Comparison of ENCODE assay signal across 14 cellular contexts in the genomic region with DNA sequence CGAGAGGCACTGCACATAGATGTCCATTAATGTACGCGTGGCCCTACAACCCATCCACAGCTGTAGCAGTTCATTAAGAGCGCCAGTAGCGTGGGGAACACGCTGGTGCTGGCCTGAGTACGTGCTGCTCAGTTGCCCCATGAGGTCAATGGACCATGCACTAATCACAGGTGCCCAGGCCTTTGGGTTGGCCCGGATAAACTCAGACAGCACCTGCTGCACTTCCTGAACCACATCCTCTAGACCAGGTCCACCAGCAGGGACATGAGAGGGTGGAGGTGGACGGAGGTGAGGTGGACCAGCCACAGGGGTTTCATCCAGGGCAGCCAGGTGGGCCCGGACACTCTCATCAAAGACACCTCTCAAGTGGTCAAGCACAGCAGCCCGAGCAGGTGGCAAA. TPM values are rescaled to one million over a fixed set of nuclear protein-coding genes. Genes with fewer than 3 reads are reported as not detected.
DNase-seq lines count a peak whose midpoint lies in the region; ATAC-seq and TF ChIP-seq lines count a peak whose summit lies in the region.
"Had no signal": no experiment of that assay in that cellular context is flagged by ENCODE, and none has a peak within 500 bp of the region (broad histone marks: within the 10 kb centered on the region; RNA-seq: fewer than 3 reads in every experiment).

No MANE protein-coding gene starts in this region.

- H3K4me1 Mint-ChIP-seq in natural killer cell, result peaks cover 23 to 29% of the 10 kb centered on the region in 2 donors
- H3K4me1 Mint-ChIP-seq in natural killer cell treated with Interleukin-12 subunit alpha and Interleukin-12 subunit beta and Interleukin-15 and Interleukin-18, amount 100 ng/mL, for 72 hours (ENCODE audit: low read depth in 2 of 2), result peaks cover 30 to 36% of the 10 kb centered on the region in 2 donors
- peaks cover 32% of the 10 kb centered on the region for H3K4me1 Mint-ChIP-seq in neural crest cell

- ATAC-seq in natural killer cell (no peak), HG03025 (IDR thresholded peaks at IDR 0.05; ENCODE audit: low FRiP score, unreplicated experiment) (no peak)
- ATAC-seq in natural killer cell treated with Interleukin-12 subunit alpha and Interleukin-12 subunit beta and Interleukin-15 and Interleukin-18, amount 100 ng/mL, for 72 hours, result no peak
- ATAC-seq: CD8-positive, alpha-beta T cell had no signal

- intact Hi-C loops in natural killer cell (cut with micrococcal nuclease), result no loop called here

- H3K27me3 Mint-ChIP-seq in natural killer cell (ENCODE audit: low read depth in 2 of 2) (peaks cover 0 to 3% of the 10 kb centered on the region in 2 donors), neural crest cell (ENCODE audit: low read depth) (peaks cover 3% of the 10 kb centered on the region)
- H3K27me3 Mint-ChIP-seq in natural killer cell treated with Interleukin-12 subunit alpha and Interleukin-12 subunit beta and Interleukin-15 and Interleukin-18, amount 100 ng/mL, for 72 hours, result no peaks in the 10 kb centered on the region
- H3K27me3 Mint-ChIP-seq: B cell had no signal

- H3K4me3 Mint-ChIP-seq in natural killer cell (peak overlapping the region; percentile 25), neural crest cell (peak overlapping the region; percentile 51)
- no peak overlapping the region for H3K4me3 Mint-ChIP-seq in natural killer cell treated with Interleukin-12 subunit alpha and Interleukin-12 subunit beta and Interleukin-15 and Interleukin-18, amount 100 ng/mL, for 72 hours
- H3K4me3 Mint-ChIP-seq: B cell; CD8-positive, alpha-beta T cell; HFFc6 had no signal

- H3K27ac Mint-ChIP-seq in natural killer cell (no peak overlapping the region), neural crest cell (ENCODE audit: unreplicated experiment) (no peak overlapping the region)
- no peak overlapping the region for H3K27ac Mint-ChIP-seq in natural killer cell treated with Interleukin-12 subunit alpha and Interleukin-12 subunit beta and Interleukin-15 and Interleukin-18, amount 100 ng/mL, for 72 hours
- H3K27ac Mint-ChIP-seq: CD8-positive, alpha-beta T cell; HFFc6 had no signal

- DNase-seq in natural killer cell (no peak), NAMALWA (ENCODE audit: low spot score) (peak; percentile 39), neural crest cell (ENCODE audit: low read depth, low spot score) (no peak), LoVo (ENCODE audit: low spot score) (no peak)
- no peak for DNase-seq in natural killer cell treated with Interleukin-12 subunit alpha and Interleukin-12 subunit beta and Interleukin-15 and Interleukin-18, amount 100 ng/mL, for 72 hours (ENCODE audit: low spot score)
- no peak for DNase-seq in stimulated activated CD4-positive, alpha-beta T cell treated with anti-CD3 and anti-CD28 coated beads, Interleukin-15, amount 100 ng/mL, for 24 hours
- DNase-seq: CD8-positive, alpha-beta T cell; COR-L47; DND-41; GDM1; HCEC 1CT; HFFc6 had no signal

- H3K36me3 Mint-ChIP-seq in natural killer cell (no peaks in the 10 kb centered on the region), neural crest cell (ENCODE audit: low read depth) (peaks cover 2% of the 10 kb centered on the region)
- H3K36me3 Mint-ChIP-seq in natural killer cell treated with Interleukin-12 subunit alpha and Interleukin-12 subunit beta and Interleukin-15 and Interleukin-18, amount 100 ng/mL, for 72 hours, result peaks cover 5% of the 10 kb centered on the region

- TF ChIP-seq CTCF in natural killer cell (IDR thresholded peaks at IDR 0.05) (no peak), neural crest cell (conservative IDR thresholded peaks at IDR 0.05) (no peak)

- H3K9me3 Mint-ChIP-seq in natural killer cell (no peaks in the 10 kb centered on the region), neural crest cell (no peaks in the 10 kb centered on the region)
- H3K9me3 Mint-ChIP-seq in natural killer cell treated with Interleukin-12 subunit alpha and Interleukin-12 subunit beta and Interleukin-15 and Interleukin-18, amount 100 ng/mL, for 72 hours, result no peaks in the 10 kb centered on the region
- H3K9me3 Mint-ChIP-seq: CD8-positive, alpha-beta T cell; HFFc6 had no signal

RNA-seq across cellular contexts. Expression of a gene that starts 3.1 kb away (rescaled TPM):
- total RNA-seq in natural killer cell (100 to 1,000 TPM; 236 to 275 (median 246) TPM), neural crest cell (346 and 366 TPM in 2 replicates)
- total RNA-seq in natural killer cell treated with Interleukin-12 subunit alpha and Interleukin-12 subunit beta and Interleukin-15 and Interleukin-18, amount 100 ng/mL, for 72 hours, result 100 to 1,000 TPM; 269 to 297 TPM

RNA-seq across cellular contexts. Expression of a gene that starts 3.6 kb away (rescaled TPM):
- 10 to 100 TPM; 13.9 to 20.3 (median 14.6) TPM for total RNA-seq in natural killer cell
- total RNA-seq in natural killer cell treated with Interleukin-12 subunit alpha and Interleukin-12 subunit beta and Interleukin-15 and Interleukin-18, amount 100 ng/mL, for 72 hours, result 10 to 100 TPM; 33.2 to 42.3 TPM
- total RNA-seq in neural crest cell, result 24.5 and 25.9 TPM in 2 replicates

RNA-seq across cellular contexts. Expression of a gene that starts 15.5 kb away (rescaled TPM):
- total RNA-seq in natural killer cell, result 10 to 100 TPM; 36.5 to 57.9 (median 39.1) TPM
- total RNA-seq in natural killer cell treated with Interleukin-12 subunit alpha and Interleukin-12 subunit beta and Interleukin-15 and Interleukin-18, amount 100 ng/mL, for 72 hours, result 100 to 1,000 TPM; 131 to 149 TPM
- total RNA-seq in neural crest cell, result 97.4 and 115 TPM in 2 replicates

RNA-seq across cellular contexts. Expression of a gene that starts 15.6 kb away (rescaled TPM):
- total RNA-seq in natural killer cell (10 to 100 TPM; 12.0 to 21.5 (median 13.7) TPM), neural crest cell (57.0 and 60.0 TPM in 2 replicates)
- total RNA-seq in natural killer cell treated with Interleukin-12 subunit alpha and Interleukin-12 subunit beta and Interleukin-15 and Interleukin-18, amount 100 ng/mL, for 72 hours, result 100 to 1,000 TPM in 1 of 2 donors, 10 to 100 TPM in 1; 30.0 to 121 TPM

RNA-seq across cellular contexts. Expression of a gene that starts 22.0 kb away (rescaled TPM):
- total RNA-seq in natural killer cell (1 to 10 TPM; 3.9 to 5.2 (median 4.0) TPM), neural crest cell (15.0 and 15.6 TPM in 2 replicates)
- 1 to 10 TPM; 6.1 to 8.8 TPM for total RNA-seq in natural killer cell treated with Interleukin-12 subunit alpha and Interleukin-12 subunit beta and Interleukin-15 and Interleukin-18, amount 100 ng/mL, for 72 hours
